23 cellular contexts compared by ENCODE assay signal in the genomic region with DNA sequence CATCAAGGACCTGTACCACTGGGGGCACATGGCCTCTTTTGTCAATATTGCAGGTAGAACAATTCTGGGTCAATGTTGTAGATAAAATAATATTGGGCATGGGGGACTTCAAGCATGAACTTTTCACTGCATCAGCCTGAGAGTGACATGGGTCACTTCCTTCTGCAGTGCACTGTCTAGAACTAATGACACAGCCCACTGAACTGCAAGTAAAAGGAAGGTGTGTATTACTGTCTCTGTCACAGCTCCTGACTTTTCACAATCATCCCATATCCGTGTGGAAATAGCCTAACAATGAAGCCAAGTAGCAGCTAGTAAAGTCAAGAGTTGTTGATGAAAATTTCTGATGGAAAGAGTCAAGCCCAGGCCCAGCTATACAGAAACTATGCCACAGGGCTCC.
A peak's percentile ranks its signal among the peaks of the same experiment; 100 is the strongest.
DNase-seq lines count a peak whose midpoint lies in the region; ATAC-seq, FAIRE-seq and TF ChIP-seq lines count a peak whose summit lies in the region.
"Had no signal": no experiment of that assay in that cellular context is flagged by ENCODE, and none has a peak within 500 bp of the region (broad histone marks: within the 10 kb centered on the region; RNA-seq: fewer than 3 reads in every experiment).

No MANE protein-coding gene starts in this region.

- ATAC-seq in HG03097 (IDR thresholded peaks at IDR 0.05; ENCODE audit: low FRiP score, unreplicated experiment) (no peak), GM18868 (IDR thresholded peaks at IDR 0.05; ENCODE audit: unreplicated experiment) (no peak), HG02763 (IDR thresholded peaks at IDR 0.05; ENCODE audit: unreplicated experiment) (no peak)

- TF ChIP-seq CTCF in bronchial epithelial cell (IDR thresholded peaks at IDR 0.05; ENCODE audit: insufficient read depth, low read length, severe bottlenecking), result no peak

- H3K4me3 ChIP-seq in bronchial epithelial cell (ENCODE audit: low read depth, low read length), result no peak overlapping the region
- H3K4me3 ChIP-seq: BLaER1 had no signal

- no peaks in the 10 kb centered on the region for H3K27me3 ChIP-seq in bronchial epithelial cell (ENCODE audit: control insufficient read depth, insufficient read depth, low read length)
- H3K27me3 ChIP-seq: BE2C, BLaER1 had no signal

- DNase-seq in bronchial epithelial cell (ENCODE audit: low read depth) (no peak), kidney tubule cell (ENCODE audit: low spot score) (peak; percentile 59), renal cortical epithelial cell (ENCODE audit: low read depth) (peak; percentile 19)
- DNase-seq: 8988T; ACHN; BE2C; C1 segment of cervical spinal cord; Calu3; CD4-positive, alpha-beta memory T cell; CD4-positive, CD25-positive, alpha-beta regulatory T cell; CD8-positive, alpha-beta memory T cell; COR-L47; DMS79 treated with DMSO at 0.1 percent for 48 hours; GF-D8 had no signal

- no peaks in the 10 kb centered on the region for H3K36me3 ChIP-seq in bronchial epithelial cell (ENCODE audit: control insufficient read depth, insufficient read depth, low read length)
- H3K36me3 ChIP-seq: BE2C, BLaER1 had no signal

- FAIRE-seq in bronchial epithelial cell (lab: Jason Lieb, UNC), result peak; percentile 36
- FAIRE-seq: A204.1, D721Med, G401.6, GM12891, GM19239 had no signal
